In genomic region chr12:62536546-62536945, GRCh38 we compare ENCODE assay signal across 20 cellular contexts.
DNase-seq lines count a peak whose midpoint lies in the region; ATAC-seq, FAIRE-seq and TF ChIP-seq lines count a peak whose summit lies in the region.
"Had no signal": no experiment of that assay in that cellular context is flagged by ENCODE, and none has a peak within 500 bp of the region (broad histone marks: within the 10 kb centered on the region; RNA-seq: fewer than 3 reads in every experiment).

No MANE protein-coding gene starts in this region.

- TF ChIP-seq POLR2A in HepG2 (IDR thresholded peaks at IDR 0.05; ENCODE audit: insufficient read depth in 1 of 2, low read depth in 2 of 2, low read length in 2 of 2) (no peak), gastrocnemius medialis (IDR thresholded peaks at IDR 0.05) (no peak)

- no peaks in the 10 kb centered on the region for H3K9me3 Mint-ChIP-seq in osteocyte (ENCODE audit: unreplicated experiment)
- H3K9me3 Mint-ChIP-seq: CD14-positive monocyte; CD4-positive, alpha-beta memory T cell; GM23338 had no signal

- TF ChIP-seq RAD21 in liver (IDR thresholded peaks at IDR 0.05) (no peak), HepG2 (CRISPR knock-in tag; IDR thresholded peaks at IDR 0.05) (no peak)

- no peaks in the 10 kb centered on the region for H3K27me3 Mint-ChIP-seq in osteocyte (ENCODE audit: unreplicated experiment)
- H3K27me3 Mint-ChIP-seq: CD4-positive, alpha-beta memory T cell had no signal

- no peak for FAIRE-seq in HepG2 (lab: Jason Lieb, UNC)
- FAIRE-seq: GM12892, H54, K562 had no signal

- intact Hi-C loops in HepG2 (cut with micrococcal nuclease; ENCODE audit: unreplicated experiment) (no loop called here), gastrocnemius medialis (cut with DNase I; ENCODE audit: low total_unique reads) (no loop called here)

- H3K27me3 ChIP-seq in liver (ENCODE audit: control insufficient read depth in 4 of 4, insufficient read depth in 4 of 4, low read length in 3 of 4): no peaks in the 10 kb centered on the region
- no peaks in the 10 kb centered on the region for H3K27me3 ChIP-seq in HepG2 (ENCODE audit: control insufficient read depth in 1 of 2, insufficient read depth in 2 of 2, low read length in 2 of 2)
- no peaks in the 10 kb centered on the region for H3K27me3 ChIP-seq in gastrocnemius medialis

- no peak overlapping the region for H3K27ac ChIP-seq in liver (ENCODE audit: low read depth in 1 of 2, low read length in 2 of 2)
- no peak overlapping the region for H3K27ac ChIP-seq in HepG2 (ENCODE audit: extremely low read length, insufficient read depth, low read length)
- H3K27ac ChIP-seq in coronary artery: peak overlapping the region; percentile 33 to 49
- H3K27ac ChIP-seq in gastrocnemius medialis: no peak overlapping the region
- H3K27ac ChIP-seq: A549 had no signal

- peaks cover 26% of the 10 kb centered on the region for H3K36me3 Mint-ChIP-seq in osteocyte (ENCODE audit: unreplicated experiment)

- no peak for TF ChIP-seq CTCF in liver (IDR thresholded peaks at IDR 0.05; ENCODE audit: low read depth, low read length, missing input control)
- no peak for TF ChIP-seq CTCF in HepG2 (CRISPR knock-in tag; IDR thresholded peaks at IDR 0.05)
- TF ChIP-seq CTCF in coronary artery (IDR thresholded peaks at IDR 0.05): no peak
- TF ChIP-seq CTCF in osteocyte (IDR thresholded peaks at IDR 0.05): no peak
- TF ChIP-seq CTCF in gastrocnemius medialis (IDR thresholded peaks at IDR 0.05 in 4 of 5, conservative IDR thresholded peaks at IDR 0.05 in 1 of 5): no peak

- POLR2A ChIA-PET in HepG2 (lab: Yijun Ruan, JAX): no interaction called here

- no peak for TF ChIP-seq EP300 in HepG2 (IDR thresholded peaks at IDR 0.05; ENCODE audit: low read depth in 2 of 2, low read length in 2 of 2)
- TF ChIP-seq EP300 in HepG2 (CRISPR knock-in tag; IDR thresholded peaks at IDR 0.05; ENCODE audit: borderline replicate concordance): no peak

- no peak overlapping the region for H2AFZ ChIP-seq in HepG2 (ENCODE audit: low read length)
- H2AFZ ChIP-seq: GM23338 had no signal

- no TSS peak for BruUV-seq in HepG2 (replicated peaks; lab: Mats Ljungman, UMichigan)

- H3K27ac Mint-ChIP-seq in osteocyte (ENCODE audit: unreplicated experiment): peak overlapping the region; percentile 10
- H3K27ac Mint-ChIP-seq: GM23338 had no signal

- no peaks in the 10 kb centered on the region for H4K20me1 ChIP-seq in HepG2 (ENCODE audit: insufficient read depth, low read length)

- peaks cover 0 to 32% (median 21%) of the 10 kb centered on the region in 4 donors for H3K4me1 ChIP-seq in liver (ENCODE audit: control insufficient read depth in 4 of 4, insufficient read depth in 4 of 4, low read length in 3 of 4)
- H3K4me1 ChIP-seq in HepG2 (ENCODE audit: insufficient read depth, low read length): peaks cover 15% of the 10 kb centered on the region
- no peaks in the 10 kb centered on the region for H3K4me1 ChIP-seq in gastrocnemius medialis

- ATAC-seq in HepG2: no peak
- no peak for ATAC-seq in gastrocnemius medialis
- ATAC-seq: A549, GM23338, K562 had no signal

- H3K9me3 ChIP-seq in liver (ENCODE audit: control insufficient read depth in 4 of 4, low read length in 3 of 4) (no peaks in the 10 kb centered on the region), HepG2 (ENCODE audit: low read length) (no peaks in the 10 kb centered on the region), gastrocnemius medialis (no peaks in the 10 kb centered on the region)
- H3K9me3 ChIP-seq: A549 had no signal

- peaks cover 28% of the 10 kb centered on the region for H3K4me1 Mint-ChIP-seq in osteocyte (ENCODE audit: unreplicated experiment)
- H3K4me1 Mint-ChIP-seq: GM23338 had no signal

- in situ Hi-C loops in HepG2 (cut with HindIII; ENCODE audit: extremely low pct_ligation_motif_present, low pct_unique_long_range_greater_than_20kb) (no loop called here), G401 (cut with HindIII; ENCODE audit: low sequenced_read_pairs) (no loop called here), gastrocnemius medialis (cut with MboI; ENCODE audit: low sequenced_read_pairs in 4 of 4) (no loop called here)

- peaks cover 2 to 9% (median 6%) of the 10 kb centered on the region in 4 donors for H3K36me3 ChIP-seq in liver (ENCODE audit: control insufficient read depth in 4 of 4, insufficient read depth in 3 of 4, low read depth in 1 of 4, low read length in 3 of 4)
- peaks cover 2 to 21% of the 10 kb centered on the region in 2 experiments; a peak in 3 of 5 replicates for H3K36me3 ChIP-seq in HepG2 (replicated peaks in 1 of 2; ENCODE audit: control insufficient read depth in 1 of 2, insufficient read depth in 2 of 2, low read length in 2 of 2)
- H3K36me3 ChIP-seq in gastrocnemius medialis: peaks cover 0 to 68% of the 10 kb centered on the region in 2 donors

- DNase-seq in HepG2 (ENCODE audit: low spot score) (no peak), coronary artery (ENCODE audit: low spot score) (no peak), osteocyte (ENCODE audit: extremely low spot score, unreplicated experiment) (no peak), G401 (ENCODE audit: low spot score) (no peak), gastrocnemius medialis (no peak), DMS 273 treated with DMSO at 0.1 percent for 48 hours (lab: John Stamatoyannopoulos, UW) (no peak)
- DNase-seq: AML-193; CD4-positive, alpha-beta memory T cell; DMS53; DND-41; EL; GDM1; HCEC 1CT had no signal

- no peak overlapping the region for H3K4me2 ChIP-seq in HepG2 (ENCODE audit: low read depth, low read length)
- H3K4me2 ChIP-seq: A549, GM23338 had no signal

- no peak overlapping the region for H3K4me3 Mint-ChIP-seq in osteocyte (ENCODE audit: unreplicated experiment)
- H3K4me3 Mint-ChIP-seq: CD14-positive monocyte; CD4-positive, alpha-beta memory T cell; GM23338 had no signal

- H3K79me2 ChIP-seq in HepG2 (ENCODE audit: insufficient read depth, low read length): no peaks in the 10 kb centered on the region

- H3K4me3 ChIP-seq in liver (ENCODE audit: low read depth in 1 of 3, low read length in 3 of 3) (no peak overlapping the region), HepG2 (replicated peaks in 1 of 3; ENCODE audit: insufficient read depth in 1 of 3, low read depth in 2 of 3, low read length in 3 of 3) (no peak overlapping the region), coronary artery (no peak overlapping the region), gastrocnemius medialis (no peak overlapping the region)
- H3K4me3 ChIP-seq: A549, GM23338, K562 had no signal

- WGBS in liver: 36% methylated on average over 4 of the region's 4 CpGs
- WGBS in HepG2 (ENCODE audit: low lambda C conversion rate): 72% methylated on average over 4 of the region's 4 CpGs

- CTCF ChIA-PET in HepG2 (lab: Yijun Ruan, JAX; ENCODE audit: low intra/inter-chr PET ratio, low total read pairs): no interaction called here

- no peak overlapping the region for H3K9ac ChIP-seq in liver (ENCODE audit: low read depth in 1 of 2, low read length in 2 of 2)
- H3K9ac ChIP-seq in HepG2 (ENCODE audit: insufficient read depth, low read depth, low read length): no peak overlapping the region

TF ChIP-seq in liver, 16 proteins besides CTCF, POLR2A, EP300 and RAD21 (continues in another document):
- TF ChIP-seq RXRA (IDR thresholded peaks at IDR 0.05) (peak; percentile 53 to 65), HNF4A (conservative IDR thresholded peaks at IDR 0.05) (peak in 1 of 2 donors; percentile 20), YY1 (IDR thresholded peaks at IDR 0.05) (no peak), NR2F2 (IDR thresholded peaks at IDR 0.05) (peak; percentile 15)

TF ChIP-seq in HepG2, 621 proteins besides CTCF, POLR2A, EP300 and RAD21 (continues in another document):
- TF ChIP-seq HNRNPUL1 (IDR thresholded peaks at IDR 0.05; ENCODE audit: low read depth, low read length) (no peak), NR2C2 (CRISPR knock-in tag; IDR thresholded peaks at IDR 0.05; ENCODE audit: borderline replicate concordance) (no peak), CSRNP1 (CRISPR knock-in tag; IDR thresholded peaks at IDR 0.05) (no peak), TEAD3 (CRISPR knock-in tag; optimal IDR thresholded peaks at IDR 0.05; ENCODE audit: borderline replicate concordance) (no peak), ZNF672 (CRISPR knock-in tag; IDR thresholded peaks at IDR 0.05) (no peak), MLLT10 (CRISPR knock-in tag; IDR thresholded peaks at IDR 0.05) (no peak), ZNF280D (CRISPR knock-in tag; IDR thresholded peaks at IDR 0.05) (no peak), RFX5 (IDR thresholded peaks at IDR 0.05; ENCODE audit: low read depth, low read length) (no peak), ZNF350 (CRISPR knock-in tag; IDR thresholded peaks at IDR 0.05; ENCODE audit: borderline replicate concordance, low read depth) (no peak)

Comparison
In these comparisons a context has a peak if more than half of its experiments do, and no peak if none do; other contexts are left out.
1. H3K27ac ChIP-seq: peak in coronary artery (2 of 2); none in liver (0 of 2), HepG2 (single experiment) and gastrocnemius medialis (0 of 4).